In the genomic region with DNA sequence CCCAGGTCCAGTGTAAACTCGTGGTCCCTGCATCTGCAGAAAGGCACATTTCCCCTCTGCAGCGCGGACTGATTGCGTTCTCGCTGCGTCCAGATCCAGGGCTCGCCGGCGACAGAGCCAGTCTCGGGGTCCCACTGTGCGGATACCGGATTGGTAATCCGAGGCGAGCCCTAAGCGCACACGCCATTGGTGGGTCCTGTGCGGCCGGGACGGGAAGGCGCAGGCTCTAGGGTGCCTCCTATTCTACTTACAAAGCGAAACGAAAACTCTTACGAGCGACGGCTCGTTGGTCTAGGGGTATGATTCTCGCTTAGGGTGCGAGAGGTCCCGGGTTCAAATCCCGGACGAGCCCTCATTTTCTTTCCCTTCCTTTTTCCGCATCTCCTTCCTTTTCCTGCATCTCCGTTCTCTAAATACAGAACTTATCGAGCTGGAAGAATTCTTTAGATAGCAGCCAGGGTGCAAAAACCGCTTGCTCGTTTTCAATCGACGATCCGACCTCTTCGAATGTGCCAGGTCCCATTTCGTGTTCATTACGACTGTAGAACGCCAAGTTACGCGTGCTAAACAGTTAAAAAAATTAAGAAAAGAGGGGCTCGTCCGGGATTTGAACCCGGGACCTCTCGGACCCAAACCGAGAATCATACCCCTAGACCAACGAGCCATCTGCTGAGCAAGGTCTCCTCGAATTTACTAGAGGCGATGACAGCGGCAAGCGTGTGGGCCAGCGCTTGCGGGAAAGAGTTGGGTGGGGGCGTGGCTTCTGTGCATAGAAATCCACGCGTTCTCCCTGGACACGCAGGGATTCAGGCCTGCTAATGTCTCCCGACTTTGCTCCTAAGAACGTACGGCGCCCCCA, we compare ENCODE assay signal across 8 cellular contexts. TPM values are rescaled to one million over a fixed set of nuclear protein-coding genes. Genes with fewer than 3 reads are reported as not detected.
DNase-seq lines count a peak whose midpoint lies in the region; ATAC-seq and TF ChIP-seq lines count a peak whose summit lies in the region.

No MANE protein-coding gene starts in this region.

- H3K4me1 ChIP-seq in Caco-2, result peaks cover 10% of the 10 kb centered on the region
- H3K4me1 ChIP-seq in endodermal cell (ENCODE audit: control insufficient read depth, insufficient read depth, low read length), result no peaks in the 10 kb centered on the region

- H3K36me3 Mint-ChIP-seq in Caco-2 (ENCODE audit: insufficient read depth, unreplicated experiment) (peaks cover 14% of the 10 kb centered on the region), endodermal cell (ENCODE audit: low read depth) (no peaks in the 10 kb centered on the region)

- POLR2A ChIA-PET in Caco-2 (lab: Charles Lee), result no interaction called here

- DNase-seq in Caco-2, result peak; percentile 80 to 86
- peak; percentile 99 for DNase-seq in HT-29 (ENCODE audit: low spot score)
- DNase-seq in NOMO-1 treated with dmso at 0.1 percent for 144 hours (lab: John Stamatoyannopoulos, UW; ENCODE audit: unreplicated experiment), result peak; percentile 83
- peak; percentile 70 for DNase-seq in activated CD8-positive, alpha-beta memory T cell treated with anti-CD3 and anti-CD28 coated beads, Interleukin-2, amount 50 U/mL, for 1 hour (ENCODE audit: extremely low read depth)
- DNase-seq in endodermal cell, result peak; percentile 98
- peak; percentile 96 for DNase-seq in mesenteric fat pad (ENCODE audit: low spot score)
- DNase-seq in stimulated activated CD8-positive, alpha-beta memory T cell treated with anti-CD3 and anti-CD28 coated beads, Interleukin-12 subunit alpha, Interleukin-12 subunit beta, amount 100 ng/mL, for 4 hours (ENCODE audit: low read depth), result peak; percentile 77

- peaks cover 3% of the 10 kb centered on the region for H3K27me3 Mint-ChIP-seq in Caco-2 (ENCODE audit: insufficient read depth, unreplicated experiment)
- H3K27me3 Mint-ChIP-seq in endodermal cell (ENCODE audit: insufficient read depth), result peaks cover 31% of the 10 kb centered on the region

- H3K27me3 ChIP-seq in Caco-2 (replicated peaks; ENCODE audit: control insufficient read depth, insufficient read depth, low read length) (no peaks in the 10 kb centered on the region), endodermal cell (ENCODE audit: control insufficient read depth, insufficient read depth, low read length, poor library complexity, severe bottlenecking) (no peaks in the 10 kb centered on the region)

- BruUV-seq in Caco-2 (replicated peaks; lab: Mats Ljungman, UMichigan), result no TSS peak

- H3K4me3 Mint-ChIP-seq in Caco-2 (ENCODE audit: unreplicated experiment) (peak overlapping the region; percentile 93), endodermal cell (peak overlapping the region; percentile 100)

- peak overlapping the region; percentile 43 for H3K4me3 ChIP-seq in Caco-2 (ENCODE audit: low read depth, low read length)
- H3K4me3 ChIP-seq in endodermal cell (ENCODE audit: low read length), result peak overlapping the region; percentile 94

- H3K9me3 Mint-ChIP-seq in Caco-2 (ENCODE audit: unreplicated experiment) (no peaks in the 10 kb centered on the region), endodermal cell (no peaks in the 10 kb centered on the region)

- CTCF ChIA-PET in Caco-2 (lab: Charles Lee), result interaction anchor here (4.6 kb wide), 1 partner anchor 27 kb away, joined by 34 read pairs; no protein-coding TSS in a partner anchor

- WGBS in endodermal cell (ENCODE audit: insufficient coverage in 1 of 2, insufficient read length in 1 of 2), 2 experiments, result 0% methylated on average over 57 to 65 of the region's 65 CpGs

- peak overlapping the region; percentile 89 for H3K27ac Mint-ChIP-seq in Caco-2 (ENCODE audit: unreplicated experiment)
- peak overlapping the region; percentile 80 for H3K27ac Mint-ChIP-seq in endodermal cell

- H3K4me1 Mint-ChIP-seq in Caco-2 (ENCODE audit: low read depth, unreplicated experiment) (peaks cover 15% of the 10 kb centered on the region), endodermal cell (peaks cover 2% of the 10 kb centered on the region)

- H3K27ac ChIP-seq in endodermal cell (ENCODE audit: low read depth, low read length), result peak overlapping the region; percentile 39

- TF ChIP-seq CTCF in Caco-2 (IDR thresholded peaks at IDR 0.05; ENCODE audit: insufficient read depth in 1 of 2, low read depth in 1 of 2, low read length in 1 of 2, severe bottlenecking in 1 of 2, unreplicated experiment in 1 of 2) (no peak), endodermal cell (conservative IDR thresholded peaks at IDR 0.05) (no peak)

- intact Hi-C loops in Caco-2 (cut with micrococcal nuclease; ENCODE audit: unreplicated experiment), result loop anchor here (1.0 to 2.0 kb wide), 2 partner anchors 28 to 83 kb away; no protein-coding TSS in a partner anchor

- no peaks in the 10 kb centered on the region for H3K9me3 ChIP-seq in Caco-2
- no peaks in the 10 kb centered on the region for H3K9me3 ChIP-seq in endodermal cell (ENCODE audit: control insufficient read depth, low read length)

- no peaks in the 10 kb centered on the region for H3K36me3 ChIP-seq in Caco-2 (ENCODE audit: control insufficient read depth, insufficient read depth, low read length)
- H3K36me3 ChIP-seq in endodermal cell (ENCODE audit: control insufficient read depth, insufficient read depth, low read length), result no peaks in the 10 kb centered on the region

- peak; percentile 53 for ATAC-seq in GM21360 (IDR thresholded peaks at IDR 0.05; ENCODE audit: unreplicated experiment)

- peak overlapping the region; percentile 45 for H3K9ac ChIP-seq in endodermal cell (ENCODE audit: extremely low read depth, low read length, poor library complexity, severe bottlenecking)

RNA-seq across cellular contexts. Expression of a gene that starts 29.2 kb away (rescaled TPM):
- total RNA-seq in Caco-2 (2022) (22.6 and 29.0 TPM in 2 replicates), endodermal cell (under 1 TPM; 0.53 to 0.62 TPM), mesenteric fat pad (34.1 TPM)
- 67.7 and 78.8 TPM in 2 replicates for total RNA-seq in HT-29 (2014; rRNA removed; shearing (Covaris generic))
- polyA plus RNA-seq in endodermal cell (2013, experiment 1 of 2), result 0.85 TPM
- 0.37 TPM for polyA plus RNA-seq in endodermal cell (2013, experiment 2 of 2)

Comparison
In these comparisons a context has a peak if more than half of its experiments do, and no peak if none do; other contexts are left out.
1. Peak in every context shown above with its lines: DNase-seq, ATAC-seq, H3K4me3 ChIP-seq and H3K27ac ChIP-seq.
2. RNA of a gene that starts 29.2 kb away (total RNA-seq): 67.7 to 78.8 TPM in HT-29, 34.1 TPM in mesenteric fat pad (single experiment) and 22.6 to 29.0 TPM in Caco-2; 0.53 to 0.62 TPM in endodermal cell; every median in the first group is over 10 times any median in the second.